ENCODE assay signal across 1 cellular context in the genomic region with DNA sequence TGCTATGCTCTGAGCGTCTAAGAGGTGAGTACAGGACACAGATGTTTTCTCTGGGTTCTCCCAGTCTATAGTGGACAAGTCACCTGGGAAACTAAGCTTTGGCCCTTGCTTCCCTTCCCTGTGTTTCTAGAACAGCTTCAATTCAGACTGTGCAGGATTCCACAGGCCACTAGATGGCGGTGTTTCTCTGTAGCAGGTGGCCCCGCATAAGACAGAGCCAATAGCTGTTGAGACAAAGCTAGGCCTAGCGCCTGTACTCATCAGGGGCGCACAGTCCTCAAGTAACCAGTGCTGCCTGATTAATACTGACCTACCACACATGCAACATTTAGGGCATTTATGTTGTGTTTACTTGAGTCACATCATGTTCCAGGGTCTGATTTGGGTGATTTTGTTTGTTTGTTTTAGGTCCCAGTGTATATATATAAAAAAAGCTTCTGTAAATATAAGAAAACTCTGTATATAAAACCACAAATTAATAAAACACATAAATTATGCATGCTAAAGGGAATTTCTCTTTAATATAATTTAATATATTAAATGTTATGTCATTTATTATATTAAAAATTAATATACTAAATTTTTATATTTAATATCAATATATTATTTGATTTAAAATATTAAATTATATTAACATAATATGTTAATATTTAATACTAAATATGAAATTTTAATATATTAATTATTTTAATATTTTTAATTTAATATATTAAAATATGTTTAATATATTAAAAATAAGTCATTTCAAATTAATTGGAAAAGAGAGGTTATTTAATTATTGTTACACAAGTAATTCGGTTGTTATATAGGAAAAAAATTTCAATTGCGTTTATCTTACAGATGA.
TF ChIP-seq lines count a peak whose summit lies in the region.

No MANE protein-coding gene starts in this region.

TF ChIP-seq in K562, 482 proteins besides CTCF, POLR2A, EP300 and RAD21 (continued from another document and continues in another):
- TF ChIP-seq ZFPM2 (CRISPR knock-in tag; IDR thresholded peaks at IDR 0.05) (no peak), SAFB (IDR thresholded peaks at IDR 0.05; ENCODE audit: borderline replicate concordance, low read depth, low read length) (no peak), KLF6 (CRISPR knock-in tag; IDR thresholded peaks at IDR 0.05; ENCODE audit: borderline replicate concordance) (no peak), MIER1 (IDR thresholded peaks at IDR 0.05; ENCODE audit: low read depth) (no peak), MTA1 (IDR thresholded peaks at IDR 0.05; ENCODE audit: borderline replicate concordance) (no peak), SIN3A (IDR thresholded peaks at IDR 0.05; ENCODE audit: borderline replicate concordance in 2 of 2, control insufficient read depth in 1 of 2, low read depth in 2 of 2, low read length in 2 of 2) (no peak), POLR2G (IDR thresholded peaks at IDR 0.05; ENCODE audit: low read depth, low read length) (no peak), NFE2 (IDR thresholded peaks at IDR 0.05; ENCODE audit: low read depth) (no peak), GABPB2 (CRISPR knock-in tag; conservative IDR thresholded peaks at IDR 0.05) (no peak), ZNF644 (tag; IDR thresholded peaks at IDR 0.05; ENCODE audit: low read depth) (no peak), KAT7 (CRISPR knock-in tag; IDR thresholded peaks at IDR 0.05; ENCODE audit: borderline replicate concordance) (no peak), TAF7 (tag; IDR thresholded peaks at IDR 0.05) (no peak), ZNF316 (IDR thresholded peaks at IDR 0.05) (no peak), FOXJ2 (tag; IDR thresholded peaks at IDR 0.05) (no peak), CEBPB (tag; IDR thresholded peaks at IDR 0.05) (no peak), GABPA (tag; conservative IDR thresholded peaks at IDR 0.05; ENCODE audit: low read depth) (no peak), FOXK1 (CRISPR knock-in tag; IDR thresholded peaks at IDR 0.05; ENCODE audit: borderline replicate concordance) (peak; percentile 48; the same call in 1 of the 2 replicates), MYNN (IDR thresholded peaks at IDR 0.05) (peak; percentile 27; the same call in 1 of the 2 replicates), MYNN (CRISPR knock-in tag; IDR thresholded peaks at IDR 0.05) (no peak), EWSR1 (IDR thresholded peaks at IDR 0.05; ENCODE audit: borderline replicate concordance, low read depth, partially characterized antibody) (no peak), XRCC5 (IDR thresholded peaks at IDR 0.05; ENCODE audit: low read depth, low read length) (peak; percentile 49; the same call in 1 of the 2 replicates), KAT2B (IDR thresholded peaks at IDR 0.05; ENCODE audit: low read depth, low read length) (no peak)
- TF ChIP-seq, protein P1, sequence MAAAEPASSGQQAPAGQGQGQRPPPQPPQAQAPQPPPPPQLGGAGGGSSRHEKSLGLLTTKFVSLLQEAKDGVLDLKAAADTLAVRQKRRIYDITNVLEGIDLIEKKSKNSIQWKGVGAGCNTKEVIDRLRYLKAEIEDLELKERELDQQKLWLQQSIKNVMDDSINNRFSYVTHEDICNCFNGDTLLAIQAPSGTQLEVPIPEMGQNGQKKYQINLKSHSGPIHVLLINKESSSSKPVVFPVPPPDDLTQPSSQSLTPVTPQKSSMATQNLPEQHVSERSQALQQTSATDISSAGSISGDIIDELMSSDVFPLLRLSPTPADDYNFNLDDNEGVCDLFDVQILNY (CRISPR knock-in tag; IDR thresholded peaks at IDR 0.05), result no peak
- TF ChIP-seq, protein P2, sequence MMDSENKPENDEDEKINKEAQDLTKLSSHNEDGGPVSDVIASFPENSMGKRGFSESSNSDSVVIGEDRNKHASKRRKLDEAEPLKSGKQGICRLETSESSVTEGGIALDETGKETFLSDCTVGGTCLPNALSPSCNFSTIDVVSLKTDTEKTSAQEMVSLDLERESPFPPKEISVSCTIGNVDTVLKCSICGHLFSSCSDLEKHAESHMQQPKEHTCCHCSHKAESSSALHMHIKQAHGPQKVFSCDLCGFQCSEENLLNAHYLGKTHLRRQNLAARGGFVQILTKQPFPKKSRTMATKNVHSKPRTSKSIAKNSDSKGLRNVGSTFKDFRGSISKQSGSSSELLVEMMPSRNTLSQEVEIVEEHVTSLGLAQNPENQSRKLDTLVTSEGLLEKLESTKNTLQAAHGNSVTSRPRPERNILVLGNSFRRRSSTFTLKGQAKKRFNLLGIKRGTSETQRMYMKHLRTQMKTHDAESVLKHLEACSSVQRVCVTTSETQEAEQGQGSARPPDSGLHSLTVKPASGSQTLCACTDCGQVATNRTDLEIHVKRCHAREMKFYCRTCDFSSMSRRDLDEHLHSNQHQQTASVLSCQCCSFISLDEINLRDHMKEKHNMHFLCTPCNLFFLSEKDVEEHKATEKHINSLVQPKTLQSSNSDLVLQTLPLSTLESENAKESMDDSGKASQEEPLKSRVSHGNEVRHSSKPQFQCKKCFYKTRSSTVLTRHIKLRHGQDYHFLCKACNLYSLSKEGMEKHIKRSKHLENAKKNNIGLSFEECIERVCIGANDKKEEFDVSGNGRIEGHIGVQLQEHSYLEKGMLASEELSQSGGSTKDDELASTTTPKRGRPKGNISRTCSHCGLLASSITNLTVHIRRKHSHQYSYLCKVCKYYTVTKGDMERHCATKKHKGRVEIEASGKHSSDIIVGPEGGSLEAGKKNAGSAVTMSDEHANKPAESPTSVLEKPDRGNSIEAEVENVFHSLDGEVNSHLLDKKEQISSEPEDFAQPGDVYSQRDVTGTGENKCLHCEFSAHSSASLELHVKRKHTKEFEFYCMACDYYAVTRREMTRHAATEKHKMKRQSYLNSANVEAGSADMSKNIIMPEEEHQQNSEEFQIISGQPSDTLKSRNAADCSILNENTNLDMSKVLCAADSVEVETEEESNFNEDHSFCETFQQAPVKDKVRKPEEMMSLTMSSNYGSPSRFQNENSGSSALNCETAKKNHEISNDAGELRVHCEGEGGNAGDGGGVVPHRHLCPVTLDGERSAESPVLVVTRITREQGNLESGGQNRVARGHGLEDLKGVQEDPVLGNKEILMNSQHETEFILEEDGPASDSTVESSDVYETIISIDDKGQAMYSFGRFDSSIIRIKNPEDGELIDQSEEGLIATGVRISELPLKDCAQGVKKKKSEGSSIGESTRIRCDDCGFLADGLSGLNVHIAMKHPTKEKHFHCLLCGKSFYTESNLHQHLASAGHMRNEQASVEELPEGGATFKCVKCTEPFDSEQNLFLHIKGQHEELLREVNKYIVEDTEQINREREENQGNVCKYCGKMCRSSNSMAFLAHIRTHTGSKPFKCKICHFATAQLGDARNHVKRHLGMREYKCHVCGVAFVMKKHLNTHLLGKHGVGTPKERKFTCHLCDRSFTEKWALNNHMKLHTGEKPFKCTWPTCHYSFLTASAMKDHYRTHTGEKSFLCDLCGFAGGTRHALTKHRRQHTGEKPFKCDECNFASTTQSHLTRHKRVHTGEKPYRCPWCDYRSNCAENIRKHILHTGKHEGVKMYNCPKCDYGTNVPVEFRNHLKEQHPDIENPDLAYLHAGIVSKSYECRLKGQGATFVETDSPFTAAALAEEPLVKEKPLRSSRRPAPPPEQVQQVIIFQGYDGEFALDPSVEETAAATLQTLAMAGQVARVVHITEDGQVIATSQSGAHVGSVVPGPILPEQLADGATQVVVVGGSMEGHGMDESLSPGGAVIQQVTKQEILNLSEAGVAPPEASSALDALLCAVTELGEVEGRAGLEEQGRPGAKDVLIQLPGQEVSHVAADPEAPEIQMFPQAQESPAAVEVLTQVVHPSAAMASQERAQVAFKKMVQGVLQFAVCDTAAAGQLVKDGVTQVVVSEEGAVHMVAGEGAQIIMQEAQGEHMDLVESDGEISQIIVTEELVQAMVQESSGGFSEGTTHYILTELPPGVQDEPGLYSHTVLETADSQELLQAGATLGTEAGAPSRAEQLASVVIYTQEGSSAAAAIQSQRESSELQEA (IDR thresholded peaks at IDR 0.05; ENCODE audit: low read depth), result no peak
- TF ChIP-seq, protein P3, sequence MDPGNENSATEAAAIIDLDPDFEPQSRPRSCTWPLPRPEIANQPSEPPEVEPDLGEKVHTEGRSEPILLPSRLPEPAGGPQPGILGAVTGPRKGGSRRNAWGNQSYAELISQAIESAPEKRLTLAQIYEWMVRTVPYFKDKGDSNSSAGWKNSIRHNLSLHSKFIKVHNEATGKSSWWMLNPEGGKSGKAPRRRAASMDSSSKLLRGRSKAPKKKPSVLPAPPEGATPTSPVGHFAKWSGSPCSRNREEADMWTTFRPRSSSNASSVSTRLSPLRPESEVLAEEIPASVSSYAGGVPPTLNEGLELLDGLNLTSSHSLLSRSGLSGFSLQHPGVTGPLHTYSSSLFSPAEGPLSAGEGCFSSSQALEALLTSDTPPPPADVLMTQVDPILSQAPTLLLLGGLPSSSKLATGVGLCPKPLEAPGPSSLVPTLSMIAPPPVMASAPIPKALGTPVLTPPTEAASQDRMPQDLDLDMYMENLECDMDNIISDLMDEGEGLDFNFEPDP (CRISPR knock-in tag; IDR thresholded peaks at IDR 0.05), result no peak
- TF ChIP-seq, protein P4, sequence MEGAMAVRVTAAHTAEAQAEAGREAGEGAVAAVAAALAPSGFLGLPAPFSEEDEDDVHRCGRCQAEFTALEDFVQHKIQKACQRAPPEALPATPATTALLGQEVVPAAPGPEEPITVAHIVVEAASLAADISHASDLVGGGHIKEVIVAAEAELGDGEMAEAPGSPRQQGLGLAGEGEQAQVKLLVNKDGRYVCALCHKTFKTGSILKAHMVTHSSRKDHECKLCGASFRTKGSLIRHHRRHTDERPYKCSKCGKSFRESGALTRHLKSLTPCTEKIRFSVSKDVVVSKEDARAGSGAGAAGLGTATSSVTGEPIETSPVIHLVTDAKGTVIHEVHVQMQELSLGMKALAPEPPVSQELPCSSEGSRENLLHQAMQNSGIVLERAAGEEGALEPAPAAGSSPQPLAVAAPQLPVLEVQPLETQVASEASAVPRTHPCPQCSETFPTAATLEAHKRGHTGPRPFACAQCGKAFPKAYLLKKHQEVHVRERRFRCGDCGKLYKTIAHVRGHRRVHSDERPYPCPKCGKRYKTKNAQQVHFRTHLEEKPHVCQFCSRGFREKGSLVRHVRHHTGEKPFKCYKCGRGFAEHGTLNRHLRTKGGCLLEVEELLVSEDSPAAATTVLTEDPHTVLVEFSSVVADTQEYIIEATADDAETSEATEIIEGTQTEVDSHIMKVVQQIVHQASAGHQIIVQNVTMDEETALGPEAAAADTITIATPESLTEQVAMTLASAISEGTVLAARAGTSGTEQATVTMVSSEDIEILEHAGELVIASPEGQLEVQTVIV (CRISPR knock-in tag; IDR thresholded peaks at IDR 0.05; ENCODE audit: borderline replicate concordance), result no peak
- TF ChIP-seq, protein P5, sequence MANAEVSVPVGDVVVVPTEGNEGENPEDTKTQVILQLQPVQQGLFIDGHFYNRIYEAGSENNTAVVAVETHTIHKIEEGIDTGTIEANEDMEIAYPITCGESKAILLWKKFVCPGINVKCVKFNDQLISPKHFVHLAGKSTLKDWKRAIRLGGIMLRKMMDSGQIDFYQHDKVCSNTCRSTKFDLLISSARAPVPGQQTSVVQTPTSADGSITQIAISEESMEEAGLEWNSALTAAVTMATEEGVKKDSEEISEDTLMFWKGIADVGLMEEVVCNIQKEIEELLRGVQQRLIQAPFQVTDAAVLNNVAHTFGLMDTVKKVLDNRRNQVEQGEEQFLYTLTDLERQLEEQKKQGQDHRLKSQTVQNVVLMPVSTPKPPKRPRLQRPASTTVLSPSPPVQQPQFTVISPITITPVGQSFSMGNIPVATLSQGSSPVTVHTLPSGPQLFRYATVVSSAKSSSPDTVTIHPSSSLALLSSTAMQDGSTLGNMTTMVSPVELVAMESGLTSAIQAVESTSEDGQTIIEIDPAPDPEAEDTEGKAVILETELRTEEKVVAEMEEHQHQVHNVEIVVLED (CRISPR knock-in tag; IDR thresholded peaks at IDR 0.05), result no peak
- TF ChIP-seq, protein P6, sequence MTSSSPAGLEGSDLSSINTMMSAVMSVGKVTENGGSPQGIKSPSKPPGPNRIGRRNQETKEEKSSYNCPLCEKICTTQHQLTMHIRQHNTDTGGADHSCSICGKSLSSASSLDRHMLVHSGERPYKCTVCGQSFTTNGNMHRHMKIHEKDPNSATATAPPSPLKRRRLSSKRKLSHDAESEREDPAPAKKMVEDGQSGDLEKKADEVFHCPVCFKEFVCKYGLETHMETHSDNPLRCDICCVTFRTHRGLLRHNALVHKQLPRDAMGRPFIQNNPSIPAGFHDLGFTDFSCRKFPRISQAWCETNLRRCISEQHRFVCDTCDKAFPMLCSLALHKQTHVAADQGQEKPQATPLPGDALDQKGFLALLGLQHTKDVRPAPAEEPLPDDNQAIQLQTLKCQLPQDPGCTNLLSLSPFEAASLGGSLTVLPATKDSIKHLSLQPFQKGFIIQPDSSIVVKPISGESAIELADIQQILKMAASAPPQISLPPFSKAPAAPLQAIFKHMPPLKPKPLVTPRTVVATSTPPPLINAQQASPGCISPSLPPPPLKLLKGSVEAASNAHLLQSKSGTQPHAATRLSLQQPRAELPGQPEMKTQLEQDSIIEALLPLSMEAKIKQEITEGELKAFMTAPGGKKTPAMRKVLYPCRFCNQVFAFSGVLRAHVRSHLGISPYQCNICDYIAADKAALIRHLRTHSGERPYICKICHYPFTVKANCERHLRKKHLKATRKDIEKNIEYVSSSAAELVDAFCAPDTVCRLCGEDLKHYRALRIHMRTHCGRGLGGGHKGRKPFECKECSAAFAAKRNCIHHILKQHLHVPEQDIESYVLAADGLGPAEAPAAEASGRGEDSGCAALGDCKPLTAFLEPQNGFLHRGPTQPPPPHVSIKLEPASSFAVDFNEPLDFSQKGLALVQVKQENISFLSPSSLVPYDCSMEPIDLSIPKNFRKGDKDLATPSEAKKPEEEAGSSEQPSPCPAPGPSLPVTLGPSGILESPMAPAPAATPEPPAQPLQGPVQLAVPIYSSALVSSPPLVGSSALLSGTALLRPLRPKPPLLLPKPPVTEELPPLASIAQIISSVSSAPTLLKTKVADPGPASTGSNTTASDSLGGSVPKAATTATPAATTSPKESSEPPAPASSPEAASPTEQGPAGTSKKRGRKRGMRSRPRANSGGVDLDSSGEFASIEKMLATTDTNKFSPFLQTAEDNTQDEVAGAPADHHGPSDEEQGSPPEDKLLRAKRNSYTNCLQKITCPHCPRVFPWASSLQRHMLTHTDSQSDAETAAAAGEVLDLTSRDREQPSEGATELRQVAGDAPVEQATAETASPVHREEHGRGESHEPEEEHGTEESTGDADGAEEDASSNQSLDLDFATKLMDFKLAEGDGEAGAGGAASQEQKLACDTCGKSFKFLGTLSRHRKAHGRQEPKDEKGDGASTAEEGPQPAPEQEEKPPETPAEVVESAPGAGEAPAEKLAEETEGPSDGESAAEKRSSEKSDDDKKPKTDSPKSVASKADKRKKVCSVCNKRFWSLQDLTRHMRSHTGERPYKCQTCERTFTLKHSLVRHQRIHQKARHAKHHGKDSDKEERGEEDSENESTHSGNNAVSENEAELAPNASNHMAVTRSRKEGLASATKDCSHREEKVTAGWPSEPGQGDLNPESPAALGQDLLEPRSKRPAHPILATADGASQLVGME (CRISPR knock-in tag; IDR thresholded peaks at IDR 0.05), result no peak
- TF ChIP-seq, protein P7, sequence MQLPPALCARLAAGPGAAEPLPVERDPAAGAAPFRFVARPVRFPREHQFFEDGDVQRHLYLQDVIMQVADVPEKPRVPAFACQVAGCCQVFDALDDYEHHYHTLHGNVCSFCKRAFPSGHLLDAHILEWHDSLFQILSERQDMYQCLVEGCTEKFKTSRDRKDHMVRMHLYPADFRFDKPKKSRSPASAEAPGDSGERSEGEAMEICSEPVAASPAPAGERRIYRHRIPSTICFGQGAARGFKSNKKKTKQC (CRISPR knock-in tag; IDR thresholded peaks at IDR 0.05), result no peak
- TF ChIP-seq, protein P8, sequence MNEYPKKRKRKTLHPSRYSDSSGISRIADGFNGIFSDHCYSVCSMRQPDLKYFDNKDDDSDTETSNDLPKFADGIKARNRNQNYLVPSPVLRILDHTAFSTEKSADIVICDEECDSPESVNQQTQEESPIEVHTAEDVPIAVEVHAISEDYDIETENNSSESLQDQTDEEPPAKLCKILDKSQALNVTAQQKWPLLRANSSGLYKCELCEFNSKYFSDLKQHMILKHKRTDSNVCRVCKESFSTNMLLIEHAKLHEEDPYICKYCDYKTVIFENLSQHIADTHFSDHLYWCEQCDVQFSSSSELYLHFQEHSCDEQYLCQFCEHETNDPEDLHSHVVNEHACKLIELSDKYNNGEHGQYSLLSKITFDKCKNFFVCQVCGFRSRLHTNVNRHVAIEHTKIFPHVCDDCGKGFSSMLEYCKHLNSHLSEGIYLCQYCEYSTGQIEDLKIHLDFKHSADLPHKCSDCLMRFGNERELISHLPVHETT (CRISPR knock-in tag; conservative IDR thresholded peaks at IDR 0.05 in 1 of 2, IDR thresholded peaks at IDR 0.05 in 1 of 2), result no peak
